ENCODE assay signal across 8 cellular contexts in the genomic region with DNA sequence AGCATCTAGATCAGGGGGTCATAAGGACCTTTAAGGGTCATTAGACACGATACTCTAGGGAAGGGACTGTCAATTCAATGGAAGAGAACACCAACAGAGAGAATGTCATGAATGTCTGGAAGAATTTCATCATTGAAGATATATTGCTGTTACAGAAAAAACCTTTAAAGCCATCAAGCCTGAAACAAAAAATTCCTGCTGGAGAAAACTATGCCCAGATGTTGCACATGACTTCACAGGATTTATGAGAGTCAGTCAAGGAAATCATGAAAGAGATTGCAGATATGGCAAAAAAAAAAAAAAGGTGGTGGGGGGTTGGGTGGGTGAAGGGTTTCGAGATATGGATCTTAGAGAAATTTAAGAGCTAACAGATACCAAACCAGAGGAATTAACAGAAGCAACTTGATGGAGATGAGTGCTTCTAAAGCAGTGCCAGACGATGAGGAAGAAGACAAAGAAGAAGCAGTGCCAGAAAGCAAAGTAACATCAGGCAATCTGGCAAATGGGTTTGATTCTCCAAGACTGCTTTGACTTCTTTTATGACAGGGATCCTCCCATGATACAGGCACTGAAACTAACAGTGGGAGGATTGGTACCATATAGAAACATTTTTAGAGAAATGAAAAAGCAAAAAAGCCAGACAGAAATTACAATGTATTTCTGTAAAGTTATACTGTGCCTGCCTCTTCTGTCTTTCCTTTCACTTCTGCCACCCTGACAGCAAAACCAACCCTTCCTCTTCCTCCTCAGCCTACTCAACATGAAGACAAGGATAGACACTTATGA. TPM values are rescaled to one million over a fixed set of nuclear protein-coding genes. Genes with fewer than 3 reads are reported as not detected.
DNase-seq lines count a peak whose midpoint lies in the region; ATAC-seq, FAIRE-seq and TF ChIP-seq lines count a peak whose summit lies in the region.

No MANE protein-coding gene starts in this region.

- no peaks in the 10 kb centered on the region for H3K36me3 Mint-ChIP-seq in activated CD8-positive, alpha-beta T cell treated with anti-CD3 and anti-CD28 coated beads for 36 hours (ENCODE audit: low read depth)
- peaks cover 2% of the 10 kb centered on the region for H3K36me3 Mint-ChIP-seq in activated CD8-positive, alpha-beta T cell treated with anti-CD3 and anti-CD28 coated beads, Interleukin-2, amount 10 ng/mL, durations not matched to agents 7 days and 5 days (ENCODE audit: low read depth)
- H3K36me3 Mint-ChIP-seq in stimulated activated naive B cell treated with anti-CD40 and anti-IgM and Interleukin-4, amounts not matched to agents 10 μg/mL and 1 μg/mL and 100 μg/mL, for 72 hours = peaks cover 0 to 15% of the 10 kb centered on the region in 2 donors

- CTCF ChIA-PET in activated CD8-positive, alpha-beta T cell treated with anti-CD3 and anti-CD28 coated beads for 36 hours (lab: Charles Lee) = no interaction called here
- CTCF ChIA-PET in activated CD8-positive, alpha-beta T cell treated with anti-CD3 and anti-CD28 coated beads, Interleukin-2, amount 10 ng/mL, durations not matched to agents 7 days and 5 days (lab: Charles Lee) = interaction anchor here (0.8 kb wide), 1 partner anchor 29 kb away, joined by 3 read pairs; no protein-coding TSS in a partner anchor

- H3K9me3 Mint-ChIP-seq in activated CD8-positive, alpha-beta T cell treated with anti-CD3 and anti-CD28 coated beads for 36 hours = no peaks in the 10 kb centered on the region
- H3K9me3 Mint-ChIP-seq in activated CD8-positive, alpha-beta T cell treated with anti-CD3 and anti-CD28 coated beads, Interleukin-2, amount 10 ng/mL, durations not matched to agents 7 days and 5 days (ENCODE audit: insufficient read depth) = no peaks in the 10 kb centered on the region
- H3K9me3 Mint-ChIP-seq in stimulated activated naive B cell treated with anti-CD40 and anti-IgM and Interleukin-4, amounts not matched to agents 10 μg/mL and 1 μg/mL and 100 μg/mL, for 72 hours = no peaks in the 10 kb centered on the region

- peak overlapping the region; percentile 2 for H3K27ac Mint-ChIP-seq in activated CD8-positive, alpha-beta T cell treated with anti-CD3 and anti-CD28 coated beads for 36 hours
- no peak overlapping the region for H3K27ac Mint-ChIP-seq in activated CD8-positive, alpha-beta T cell treated with anti-CD3 and anti-CD28 coated beads, Interleukin-2, amount 10 ng/mL, durations not matched to agents 7 days and 5 days
- peak overlapping the region; percentile 73 for H3K27ac Mint-ChIP-seq in stimulated activated naive B cell treated with anti-CD40 and anti-IgM and Interleukin-4, amounts not matched to agents 10 μg/mL and 1 μg/mL and 100 μg/mL, for 72 hours

- H3K4me3 Mint-ChIP-seq in activated CD8-positive, alpha-beta T cell treated with anti-CD3 and anti-CD28 coated beads for 36 hours = no peak overlapping the region
- H3K4me3 Mint-ChIP-seq in activated CD8-positive, alpha-beta T cell treated with anti-CD3 and anti-CD28 coated beads, Interleukin-2, amount 10 ng/mL, durations not matched to agents 7 days and 5 days = no peak overlapping the region
- peak overlapping the region; percentile 23 to 39 for H3K4me3 Mint-ChIP-seq in stimulated activated naive B cell treated with anti-CD40 and anti-IgM and Interleukin-4, amounts not matched to agents 10 μg/mL and 1 μg/mL and 100 μg/mL, for 72 hours

- H3K4me1 Mint-ChIP-seq in activated CD8-positive, alpha-beta T cell treated with anti-CD3 and anti-CD28 coated beads for 36 hours (ENCODE audit: low read depth) = peaks cover 61% of the 10 kb centered on the region
- peaks cover 18% of the 10 kb centered on the region for H3K4me1 Mint-ChIP-seq in activated CD8-positive, alpha-beta T cell treated with anti-CD3 and anti-CD28 coated beads, Interleukin-2, amount 10 ng/mL, durations not matched to agents 7 days and 5 days (ENCODE audit: low read depth)
- peaks cover 53 to 84% of the 10 kb centered on the region in 2 donors for H3K4me1 Mint-ChIP-seq in stimulated activated naive B cell treated with anti-CD40 and anti-IgM and Interleukin-4, amounts not matched to agents 10 μg/mL and 1 μg/mL and 100 μg/mL, for 72 hours

- ATAC-seq in activated CD8-positive, alpha-beta T cell treated with anti-CD3 and anti-CD28 coated beads for 36 hours = peak; percentile 42
- ATAC-seq in activated CD8-positive, alpha-beta T cell treated with anti-CD3 and anti-CD28 coated beads, Interleukin-2, amount 10 ng/mL, durations not matched to agents 7 days and 5 days = no peak
- peak; percentile 45 for ATAC-seq in HG02981 (IDR thresholded peaks at IDR 0.05; ENCODE audit: unreplicated experiment)
- ATAC-seq in stimulated activated naive B cell treated with anti-CD40 and anti-IgM and Interleukin-4, amounts not matched to agents 10 μg/mL and 1 μg/mL and 100 μg/mL, for 72 hours (replicated peaks) = peak; percentile 89 to 92
- ATAC-seq in omental fat pad (ENCODE audit: low FRiP score) = no peak

- intact Hi-C loops in activated CD8-positive, alpha-beta T cell treated with anti-CD3 and anti-CD28 coated beads for 36 hours (cut with micrococcal nuclease) = no loop called here

- DNase-seq in activated CD8-positive, alpha-beta T cell treated with anti-CD3 and anti-CD28 coated beads for 36 hours = no peak
- DNase-seq in activated CD8-positive, alpha-beta T cell treated with anti-CD3 and anti-CD28 coated beads, Interleukin-2, amount 10 ng/mL, durations not matched to agents 7 days and 5 days = no peak
- peak; percentile 5 for DNase-seq in stimulated activated naive B cell treated with anti-CD40 and anti-IgM and Interleukin-4, amounts not matched to agents 10 μg/mL and 1 μg/mL and 100 μg/mL, for 72 hours
- DNase-seq in retina = no peak
- no peak for DNase-seq in urothelium cell line (ENCODE audit: low spot score)
- no peak for DNase-seq in omental fat pad (ENCODE audit: low spot score)

- TF ChIP-seq CTCF in activated CD8-positive, alpha-beta T cell treated with anti-CD3 and anti-CD28 coated beads for 36 hours (IDR thresholded peaks at IDR 0.05) = no peak
- no peak for TF ChIP-seq CTCF in VCaP (conservative IDR thresholded peaks at IDR 0.05)
- no peak for TF ChIP-seq CTCF in omental fat pad (IDR thresholded peaks at IDR 0.05)

- peak overlapping the region; percentile 14; the same call in 1 of the 2 replicates for H3K27ac ChIP-seq in VCaP

- FAIRE-seq in urothelium cell line (lab: Jason Lieb, UNC) = no peak

- POLR2A ChIA-PET in activated CD8-positive, alpha-beta T cell treated with anti-CD3 and anti-CD28 coated beads for 36 hours (lab: Charles Lee) = interaction anchor here (0.6 to 0.7 kb wide), 2 partner anchors 61 to 1116 kb away, joined by 3 read pairs; no protein-coding TSS in a partner anchor
- POLR2A ChIA-PET in activated CD8-positive, alpha-beta T cell treated with anti-CD3 and anti-CD28 coated beads, Interleukin-2, amount 10 ng/mL, durations not matched to agents 7 days and 5 days (lab: Charles Lee) = no interaction called here

- H3K27me3 Mint-ChIP-seq in activated CD8-positive, alpha-beta T cell treated with anti-CD3 and anti-CD28 coated beads for 36 hours = no peaks in the 10 kb centered on the region
- no peaks in the 10 kb centered on the region for H3K27me3 Mint-ChIP-seq in activated CD8-positive, alpha-beta T cell treated with anti-CD3 and anti-CD28 coated beads, Interleukin-2, amount 10 ng/mL, durations not matched to agents 7 days and 5 days (ENCODE audit: low read depth)
- no peaks in the 10 kb centered on the region for H3K27me3 Mint-ChIP-seq in stimulated activated naive B cell treated with anti-CD40 and anti-IgM and Interleukin-4, amounts not matched to agents 10 μg/mL and 1 μg/mL and 100 μg/mL, for 72 hours

RNA-seq across cellular contexts. Expression of a gene that starts 28.5 kb away (rescaled TPM):
- total RNA-seq in activated CD8-positive, alpha-beta T cell treated with anti-CD3 and anti-CD28 coated beads for 36 hours = 10 to 100 TPM in 1 of 2 experiments, 1 to 10 TPM in 1; 6.5 to 12.5 TPM
- 1 to 10 TPM; 5.0 to 6.5 TPM for total RNA-seq in activated CD8-positive, alpha-beta T cell treated with anti-CD3 and anti-CD28 coated beads, Interleukin-2, amount 10 ng/mL, durations not matched to agents 7 days and 5 days
- 10 to 100 TPM; 45.9 to 93.7 (median 66.1) TPM for total RNA-seq in omental fat pad

Comparison
In these comparisons a context has a peak if more than half of its experiments do, and no peak if none do; other contexts are left out.
1. ATAC-seq: peak in activated CD8-positive, alpha-beta T cell treated with anti-CD3 and anti-CD28 coated beads for 36 hours (single experiment), HG02981 (single experiment) and stimulated activated naive B cell treated with anti-CD40 and anti-IgM and Interleukin-4, amounts not matched to agents 10 μg/mL and 1 μg/mL and 100 μg/mL, for 72 hours (2 of 2); none in activated CD8-positive, alpha-beta T cell treated with anti-CD3 and anti-CD28 coated beads, Interleukin-2, amount 10 ng/mL, durations not matched to agents 7 days and 5 days (single experiment) and omental fat pad (single experiment).
2. H3K4me3 Mint-ChIP-seq: peak in stimulated activated naive B cell treated with anti-CD40 and anti-IgM and Interleukin-4, amounts not matched to agents 10 μg/mL and 1 μg/mL and 100 μg/mL, for 72 hours (2 of 2); none in activated CD8-positive, alpha-beta T cell treated with anti-CD3 and anti-CD28 coated beads for 36 hours (single experiment) and activated CD8-positive, alpha-beta T cell treated with anti-CD3 and anti-CD28 coated beads, Interleukin-2, amount 10 ng/mL, durations not matched to agents 7 days and 5 days (single experiment).